1 cellular context compared by ENCODE assay signal in genomic region chr1:21663251-21663950, GRCh38.
TF ChIP-seq lines count a peak whose summit lies in the region.

No MANE protein-coding gene starts in this region.

TF ChIP-seq in H1, 55 proteins besides CTCF, POLR2A, EP300 and RAD21:
- TF ChIP-seq CHD2 (IDR thresholded peaks at IDR 0.05; ENCODE audit: low read length) (no peak), CEBPB (IDR thresholded peaks at IDR 0.05; ENCODE audit: low read depth, low read length) (no peak), KDM1A (IDR thresholded peaks at IDR 0.05; ENCODE audit: borderline replicate concordance, low read length) (no peak), POLR2AphosphoS5 (IDR thresholded peaks at IDR 0.05; ENCODE audit: low read depth, low read length) (no peak), RFX5 (IDR thresholded peaks at IDR 0.05; ENCODE audit: borderline replicate concordance, low read depth, low read length) (no peak), HDAC6 (IDR thresholded peaks at IDR 0.05; ENCODE audit: low read depth, low read length) (no peak), CREB1 (IDR thresholded peaks at IDR 0.05) (no peak), SUZ12 (IDR thresholded peaks at IDR 0.05; ENCODE audit: low read length) (no peak), HDAC2 (IDR thresholded peaks at IDR 0.05; ENCODE audit: borderline replicate concordance in 1 of 2, low read depth in 2 of 2, low read length in 2 of 2) (no peak)
- TF ChIP-seq, protein P1, sequence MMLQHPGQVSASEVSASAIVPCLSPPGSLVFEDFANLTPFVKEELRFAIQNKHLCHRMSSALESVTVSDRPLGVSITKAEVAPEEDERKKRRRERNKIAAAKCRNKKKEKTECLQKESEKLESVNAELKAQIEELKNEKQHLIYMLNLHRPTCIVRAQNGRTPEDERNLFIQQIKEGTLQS (IDR thresholded peaks at IDR 0.05; ENCODE audit: insufficient read depth, low read depth, low read length) = no peak
